Comparison of ENCODE assay signal across 22 cellular contexts in genomic region chr10:20313665-20314064, GRCh38.
"Had no signal": no experiment of that assay in that cellular context is flagged by ENCODE, and none has a peak within 500 bp of the region (broad histone marks: within the 10 kb centered on the region; RNA-seq: fewer than 3 reads in every experiment).

No MANE protein-coding gene starts in this region.

- H3K27me3 ChIP-seq: spleen, stomach, testis, tibial artery had no signal

- H3K4me1 ChIP-seq: psoas muscle, spleen, stomach, testis had no signal

- ATAC-seq: esophagus mucosa; left lobe of liver; naive thymus-derived CD4-positive, alpha-beta T cell; psoas muscle had no signal

- H3K36me3 Mint-ChIP-seq: naive thymus-derived CD4-positive, alpha-beta T cell had no signal

- DNase-seq: caudate nucleus; cerebellar nuclear complex; effector CD8-positive, alpha-beta T cell; endodermal cell; kidney; mesenchymal stem cell; naive thymus-derived CD4-positive, alpha-beta T cell; nephron progenitor cell; nucleus accumbens; psoas muscle; spleen; stimulated activated CD4-positive, alpha-beta T cell treated with anti-CD3 and anti-CD28 coated beads, Interleukin-2, amount 100 ng/mL, for 48 hours; stimulated activated naive CD4-positive, alpha-beta T cell treated with Interleukin-2 at 50 U/mL for 16 hours; stomach; testis; tibial artery had no signal

- H3K36me3 ChIP-seq: spleen, stomach, tibial artery had no signal

- H3K4me3 ChIP-seq: psoas muscle, skin epidermis, spleen, stomach, testis, tibial artery had no signal

- H3K4me3 Mint-ChIP-seq: endodermal cell; mesothelial cell of epicardium; naive thymus-derived CD4-positive, alpha-beta T cell; nephron progenitor cell; type B pancreatic cell had no signal

- H3K27ac Mint-ChIP-seq: endodermal cell; mesothelial cell of epicardium; naive thymus-derived CD4-positive, alpha-beta T cell; nephron progenitor cell; type B pancreatic cell had no signal

- H3K9me3 ChIP-seq: psoas muscle, testis had no signal

- H3K27ac ChIP-seq: epithelial cell of prostate, psoas muscle, skin epidermis, spleen, stomach, testis, tibial artery had no signal

- H3K4me1 Mint-ChIP-seq: mesothelial cell of epicardium; naive thymus-derived CD4-positive, alpha-beta T cell; nephron progenitor cell had no signal

- H3K27me3 Mint-ChIP-seq: naive thymus-derived CD4-positive, alpha-beta T cell; type B pancreatic cell had no signal
